ENCODE assay signal across 1 cellular context in the genomic region with DNA sequence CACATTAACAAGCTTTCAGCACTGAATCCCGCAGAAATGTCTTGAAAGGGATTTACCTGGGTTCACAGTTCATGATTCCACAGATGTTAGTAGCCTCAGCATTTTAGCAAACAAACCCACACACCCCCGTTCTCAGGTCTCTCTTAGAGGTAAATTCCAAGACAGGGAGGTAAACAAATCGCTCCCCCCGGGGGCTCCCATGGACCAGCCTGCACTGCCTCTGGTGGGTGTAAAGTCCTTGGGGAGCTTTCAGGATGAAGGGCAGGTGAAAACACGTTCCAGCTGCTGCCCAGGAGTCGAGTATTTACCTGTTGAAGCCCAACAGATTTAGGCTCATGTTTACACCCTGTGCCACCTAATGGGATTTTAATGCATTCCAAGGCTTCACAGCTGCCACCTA.
TF ChIP-seq lines count a peak whose summit lies in the region.

No MANE protein-coding gene starts in this region.

TF ChIP-seq in HepG2, 621 proteins besides CTCF, POLR2A, EP300 and RAD21 (continued from another document and continues in another):
- TF ChIP-seq ARID5B (CRISPR knock-in tag; IDR thresholded peaks at IDR 0.05): peak; percentile 48
- no peak for TF ChIP-seq CBX5 (CRISPR knock-in tag; IDR thresholded peaks at IDR 0.05; ENCODE audit: borderline replicate concordance)
- no peak for TF ChIP-seq ZNF234 (CRISPR knock-in tag; conservative IDR thresholded peaks at IDR 0.05)
- TF ChIP-seq TEAD3 (CRISPR knock-in tag; optimal IDR thresholded peaks at IDR 0.05; ENCODE audit: borderline replicate concordance): peak; percentile 64
- no peak for TF ChIP-seq NFIC (IDR thresholded peaks at IDR 0.05; ENCODE audit: low read length)
- no peak for TF ChIP-seq SOX6 (IDR thresholded peaks at IDR 0.05)
- peak; percentile 32; the same call in 1 of the 2 replicates for TF ChIP-seq SOX6 (CRISPR knock-in tag; IDR thresholded peaks at IDR 0.05)
- TF ChIP-seq ARID2 (CRISPR knock-in tag; IDR thresholded peaks at IDR 0.05; ENCODE audit: borderline replicate concordance): 0 out of 2 replicates have a peak, but pooled peaks have one; percentile 37
- TF ChIP-seq NR2F2 (IDR thresholded peaks at IDR 0.05; ENCODE audit: borderline replicate concordance, low read depth): no peak
- TF ChIP-seq, protein P1, sequence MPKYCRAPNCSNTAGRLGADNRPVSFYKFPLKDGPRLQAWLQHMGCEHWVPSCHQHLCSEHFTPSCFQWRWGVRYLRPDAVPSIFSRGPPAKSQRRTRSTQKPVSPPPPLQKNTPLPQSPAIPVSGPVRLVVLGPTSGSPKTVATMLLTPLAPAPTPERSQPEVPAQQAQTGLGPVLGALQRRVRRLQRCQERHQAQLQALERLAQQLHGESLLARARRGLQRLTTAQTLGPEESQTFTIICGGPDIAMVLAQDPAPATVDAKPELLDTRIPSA (CRISPR knock-in tag; IDR thresholded peaks at IDR 0.05; ENCODE audit: borderline replicate concordance): no peak
- no peak for TF ChIP-seq CHCHD3 (CRISPR knock-in tag; IDR thresholded peaks at IDR 0.05)
- no peak for TF ChIP-seq ZNF761 (CRISPR knock-in tag; conservative IDR thresholded peaks at IDR 0.05)
- 0 out of 2 replicates have a peak, but pooled peaks have one; percentile 31 for TF ChIP-seq ZBTB7B (CRISPR knock-in tag; IDR thresholded peaks at IDR 0.05)
- TF ChIP-seq, protein P2, sequence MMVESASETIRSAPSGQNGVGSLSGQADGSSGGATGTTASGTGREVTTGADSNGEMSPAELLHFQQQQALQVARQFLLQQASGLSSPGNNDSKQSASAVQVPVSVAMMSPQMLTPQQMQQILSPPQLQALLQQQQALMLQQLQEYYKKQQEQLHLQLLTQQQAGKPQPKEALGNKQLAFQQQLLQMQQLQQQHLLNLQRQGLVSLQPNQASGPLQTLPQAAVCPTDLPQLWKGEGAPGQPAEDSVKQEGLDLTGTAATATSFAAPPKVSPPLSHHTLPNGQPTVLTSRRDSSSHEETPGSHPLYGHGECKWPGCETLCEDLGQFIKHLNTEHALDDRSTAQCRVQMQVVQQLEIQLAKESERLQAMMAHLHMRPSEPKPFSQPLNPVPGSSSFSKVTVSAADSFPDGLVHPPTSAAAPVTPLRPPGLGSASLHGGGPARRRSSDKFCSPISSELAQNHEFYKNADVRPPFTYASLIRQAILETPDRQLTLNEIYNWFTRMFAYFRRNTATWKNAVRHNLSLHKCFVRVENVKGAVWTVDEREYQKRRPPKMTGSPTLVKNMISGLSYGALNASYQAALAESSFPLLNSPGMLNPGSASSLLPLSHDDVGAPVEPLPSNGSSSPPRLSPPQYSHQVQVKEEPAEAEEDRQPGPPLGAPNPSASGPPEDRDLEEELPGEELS (CRISPR knock-in tag; IDR thresholded peaks at IDR 0.05): peak; percentile 70
- TF ChIP-seq, protein P3, sequence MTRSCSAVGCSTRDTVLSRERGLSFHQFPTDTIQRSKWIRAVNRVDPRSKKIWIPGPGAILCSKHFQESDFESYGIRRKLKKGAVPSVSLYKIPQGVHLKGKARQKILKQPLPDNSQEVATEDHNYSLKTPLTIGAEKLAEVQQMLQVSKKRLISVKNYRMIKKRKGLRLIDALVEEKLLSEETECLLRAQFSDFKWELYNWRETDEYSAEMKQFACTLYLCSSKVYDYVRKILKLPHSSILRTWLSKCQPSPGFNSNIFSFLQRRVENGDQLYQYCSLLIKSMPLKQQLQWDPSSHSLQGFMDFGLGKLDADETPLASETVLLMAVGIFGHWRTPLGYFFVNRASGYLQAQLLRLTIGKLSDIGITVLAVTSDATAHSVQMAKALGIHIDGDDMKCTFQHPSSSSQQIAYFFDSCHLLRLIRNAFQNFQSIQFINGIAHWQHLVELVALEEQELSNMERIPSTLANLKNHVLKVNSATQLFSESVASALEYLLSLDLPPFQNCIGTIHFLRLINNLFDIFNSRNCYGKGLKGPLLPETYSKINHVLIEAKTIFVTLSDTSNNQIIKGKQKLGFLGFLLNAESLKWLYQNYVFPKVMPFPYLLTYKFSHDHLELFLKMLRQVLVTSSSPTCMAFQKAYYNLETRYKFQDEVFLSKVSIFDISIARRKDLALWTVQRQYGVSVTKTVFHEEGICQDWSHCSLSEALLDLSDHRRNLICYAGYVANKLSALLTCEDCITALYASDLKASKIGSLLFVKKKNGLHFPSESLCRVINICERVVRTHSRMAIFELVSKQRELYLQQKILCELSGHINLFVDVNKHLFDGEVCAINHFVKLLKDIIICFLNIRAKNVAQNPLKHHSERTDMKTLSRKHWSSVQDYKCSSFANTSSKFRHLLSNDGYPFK (CRISPR knock-in tag; IDR thresholded peaks at IDR 0.05; ENCODE audit: borderline replicate concordance): no peak
- TF ChIP-seq, protein P4, sequence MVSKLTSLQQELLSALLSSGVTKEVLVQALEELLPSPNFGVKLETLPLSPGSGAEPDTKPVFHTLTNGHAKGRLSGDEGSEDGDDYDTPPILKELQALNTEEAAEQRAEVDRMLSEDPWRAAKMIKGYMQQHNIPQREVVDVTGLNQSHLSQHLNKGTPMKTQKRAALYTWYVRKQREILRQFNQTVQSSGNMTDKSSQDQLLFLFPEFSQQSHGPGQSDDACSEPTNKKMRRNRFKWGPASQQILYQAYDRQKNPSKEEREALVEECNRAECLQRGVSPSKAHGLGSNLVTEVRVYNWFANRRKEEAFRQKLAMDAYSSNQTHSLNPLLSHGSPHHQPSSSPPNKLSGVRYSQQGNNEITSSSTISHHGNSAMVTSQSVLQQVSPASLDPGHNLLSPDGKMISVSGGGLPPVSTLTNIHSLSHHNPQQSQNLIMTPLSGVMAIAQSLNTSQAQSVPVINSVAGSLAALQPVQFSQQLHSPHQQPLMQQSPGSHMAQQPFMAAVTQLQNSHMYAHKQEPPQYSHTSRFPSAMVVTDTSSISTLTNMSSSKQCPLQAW (CRISPR knock-in tag; IDR thresholded peaks at IDR 0.05): no peak
- no peak for TF ChIP-seq FOXP1 (IDR thresholded peaks at IDR 0.05)
- peak; percentile 43 for TF ChIP-seq FOXP1 (CRISPR knock-in tag; IDR thresholded peaks at IDR 0.05)
- no peak for TF ChIP-seq CCAR2 (optimal IDR thresholded peaks at IDR 0.05; ENCODE audit: low read depth, low read length)
- TF ChIP-seq, protein P5, sequence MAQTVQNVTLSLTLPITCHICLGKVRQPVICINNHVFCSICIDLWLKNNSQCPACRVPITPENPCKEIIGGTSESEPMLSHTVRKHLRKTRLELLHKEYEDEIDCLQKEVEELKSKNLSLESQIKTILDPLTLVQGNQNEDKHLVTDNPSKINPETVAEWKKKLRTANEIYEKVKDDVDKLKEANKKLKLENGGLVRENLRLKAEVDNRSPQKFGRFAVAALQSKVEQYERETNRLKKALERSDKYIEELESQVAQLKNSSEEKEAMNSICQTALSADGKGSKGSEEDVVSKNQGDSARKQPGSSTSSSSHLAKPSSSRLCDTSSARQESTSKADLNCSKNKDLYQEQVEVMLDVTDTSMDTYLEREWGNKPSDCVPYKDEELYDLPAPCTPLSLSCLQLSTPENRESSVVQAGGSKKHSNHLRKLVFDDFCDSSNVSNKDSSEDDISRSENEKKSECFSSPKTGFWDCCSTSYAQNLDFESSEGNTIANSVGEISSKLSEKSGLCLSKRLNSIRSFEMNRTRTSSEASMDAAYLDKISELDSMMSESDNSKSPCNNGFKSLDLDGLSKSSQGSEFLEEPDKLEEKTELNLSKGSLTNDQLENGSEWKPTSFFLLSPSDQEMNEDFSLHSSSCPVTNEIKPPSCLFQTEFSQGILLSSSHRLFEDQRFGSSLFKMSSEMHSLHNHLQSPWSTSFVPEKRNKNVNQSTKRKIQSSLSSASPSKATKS (CRISPR knock-in tag; IDR thresholded peaks at IDR 0.05): no peak
- TF ChIP-seq SNRNP70 (IDR thresholded peaks at IDR 0.05; ENCODE audit: low read depth, low read length): no peak
- TF ChIP-seq ZSCAN22 (CRISPR knock-in tag; IDR thresholded peaks at IDR 0.05): no peak
- TF ChIP-seq, protein P6, sequence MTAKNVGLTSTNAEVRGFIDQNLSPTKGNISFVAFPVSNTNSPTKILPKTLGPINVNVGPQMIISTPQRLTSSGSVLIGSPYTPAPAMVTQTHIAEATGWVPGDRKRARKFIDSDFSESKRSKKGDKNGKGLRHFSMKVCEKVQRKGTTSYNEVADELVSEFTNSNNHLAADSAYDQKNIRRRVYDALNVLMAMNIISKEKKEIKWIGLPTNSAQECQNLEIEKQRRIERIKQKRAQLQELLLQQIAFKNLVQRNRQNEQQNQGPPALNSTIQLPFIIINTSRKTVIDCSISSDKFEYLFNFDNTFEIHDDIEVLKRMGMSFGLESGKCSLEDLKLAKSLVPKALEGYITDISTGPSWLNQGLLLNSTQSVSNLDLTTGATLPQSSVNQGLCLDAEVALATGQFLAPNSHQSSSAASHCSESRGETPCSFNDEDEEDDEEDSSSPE (CRISPR knock-in tag; IDR thresholded peaks at IDR 0.05): 0 out of 2 replicates have a peak, but pooled peaks have one; percentile 13
- TF ChIP-seq BCL3 (CRISPR knock-in tag; IDR thresholded peaks at IDR 0.05): no peak
- TF ChIP-seq HNF4G (IDR thresholded peaks at IDR 0.05; ENCODE audit: borderline replicate concordance, low read depth, low read length): 0 out of 2 replicates have a peak, but pooled peaks have one; percentile 22
- peak; percentile 56; the same call in 1 of the 2 replicates for TF ChIP-seq HNF4G (CRISPR knock-in tag; IDR thresholded peaks at IDR 0.05; ENCODE audit: borderline replicate concordance, low read depth)
- no peak for TF ChIP-seq BORCS8-MEF2B (CRISPR knock-in tag; IDR thresholded peaks at IDR 0.05)
- no peak for TF ChIP-seq ZMAT5 (CRISPR knock-in tag; IDR thresholded peaks at IDR 0.05; ENCODE audit: borderline replicate concordance, low read depth)
- no peak for TF ChIP-seq SRSF9 (IDR thresholded peaks at IDR 0.05; ENCODE audit: borderline replicate concordance, insufficient read depth, low read depth, low read length, poor library complexity, severe bottlenecking)
- TF ChIP-seq FOXJ3 (CRISPR knock-in tag; IDR thresholded peaks at IDR 0.05; ENCODE audit: borderline replicate concordance): peak; percentile 24; the same call in 1 of the 2 replicates
- TF ChIP-seq TARDBP (CRISPR knock-in tag; IDR thresholded peaks at IDR 0.05): 0 out of 2 replicates have a peak, but pooled peaks have one; percentile 45
- TF ChIP-seq MAF1 (CRISPR knock-in tag; IDR thresholded peaks at IDR 0.05; ENCODE audit: borderline replicate concordance): 0 out of 2 replicates have a peak, but pooled peaks have one; percentile 39
- 0 out of 2 replicates have a peak, but pooled peaks have one; percentile 24 for TF ChIP-seq HDAC2 (CRISPR knock-in tag; IDR thresholded peaks at IDR 0.05)
- TF ChIP-seq HOXA5 (CRISPR knock-in tag; IDR thresholded peaks at IDR 0.05): no peak
- TF ChIP-seq ISL2 (CRISPR knock-in tag; IDR thresholded peaks at IDR 0.05): 0 out of 2 replicates have a peak, but pooled peaks have one; percentile 36
- TF ChIP-seq JARID2 (CRISPR knock-in tag; IDR thresholded peaks at IDR 0.05; ENCODE audit: insufficient replicate concordance): no peak
- TF ChIP-seq NKX3-1 (CRISPR knock-in tag; IDR thresholded peaks at IDR 0.05): no peak
- no peak for TF ChIP-seq KLF11 (CRISPR knock-in tag; IDR thresholded peaks at IDR 0.05)
- no peak for TF ChIP-seq ZNF225 (CRISPR knock-in tag; IDR thresholded peaks at IDR 0.05)
- no peak for TF ChIP-seq SOX13 (IDR thresholded peaks at IDR 0.05)
- TF ChIP-seq SOX13 (CRISPR knock-in tag; conservative IDR thresholded peaks at IDR 0.05 in 1 of 2, IDR thresholded peaks at IDR 0.05 in 1 of 2): peak in 1 of 2 experiments; percentile 49; a peak in 1 of 4 replicates
- TF ChIP-seq, protein P7, sequence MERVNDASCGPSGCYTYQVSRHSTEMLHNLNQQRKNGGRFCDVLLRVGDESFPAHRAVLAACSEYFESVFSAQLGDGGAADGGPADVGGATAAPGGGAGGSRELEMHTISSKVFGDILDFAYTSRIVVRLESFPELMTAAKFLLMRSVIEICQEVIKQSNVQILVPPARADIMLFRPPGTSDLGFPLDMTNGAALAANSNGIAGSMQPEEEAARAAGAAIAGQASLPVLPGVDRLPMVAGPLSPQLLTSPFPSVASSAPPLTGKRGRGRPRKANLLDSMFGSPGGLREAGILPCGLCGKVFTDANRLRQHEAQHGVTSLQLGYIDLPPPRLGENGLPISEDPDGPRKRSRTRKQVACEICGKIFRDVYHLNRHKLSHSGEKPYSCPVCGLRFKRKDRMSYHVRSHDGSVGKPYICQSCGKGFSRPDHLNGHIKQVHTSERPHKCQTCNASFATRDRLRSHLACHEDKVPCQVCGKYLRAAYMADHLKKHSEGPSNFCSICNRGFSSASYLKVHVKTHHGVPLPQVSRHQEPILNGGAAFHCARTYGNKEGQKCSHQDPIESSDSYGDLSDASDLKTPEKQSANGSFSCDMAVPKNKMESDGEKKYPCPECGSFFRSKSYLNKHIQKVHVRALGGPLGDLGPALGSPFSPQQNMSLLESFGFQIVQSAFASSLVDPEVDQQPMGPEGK (CRISPR knock-in tag; IDR thresholded peaks at IDR 0.05): peak; percentile 93
- 0 out of 2 replicates have a peak, but pooled peaks have one; percentile 17 for TF ChIP-seq ZNF256 (CRISPR knock-in tag; conservative IDR thresholded peaks at IDR 0.05)
